25 cellular contexts compared by ENCODE assay signal in the genomic region with DNA sequence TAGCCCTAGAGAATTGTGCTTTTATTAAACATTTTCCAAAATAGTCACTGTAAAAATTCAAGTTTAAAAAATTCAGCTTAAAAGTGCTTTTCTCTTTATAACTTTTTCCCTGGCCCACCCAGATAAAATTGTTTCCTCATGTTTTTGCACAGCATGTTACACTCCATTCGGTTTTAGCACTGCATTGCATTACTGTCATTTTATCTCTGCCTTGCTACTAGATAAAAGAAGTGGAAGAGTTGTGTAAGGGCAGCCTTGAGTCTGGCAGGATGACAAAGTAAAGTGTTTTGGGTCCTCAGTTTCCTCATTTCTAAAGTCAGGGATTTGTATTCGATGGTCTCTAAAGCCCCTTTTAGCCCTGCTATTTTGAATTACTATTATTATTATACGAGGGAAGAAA.
"Had no signal": no experiment of that assay in that cellular context is flagged by ENCODE, and none has a peak within 500 bp of the region (broad histone marks: within the 10 kb centered on the region; RNA-seq: fewer than 3 reads in every experiment).

No MANE protein-coding gene starts in this region.

- H3K9me3 Mint-ChIP-seq: activated CD4-positive, alpha-beta memory T cell treated with anti-CD3 and anti-CD28 coated beads, Interleukin-2, amount 10 ng/mL, durations not matched to agents 7 days and 5 days; activated naive CD8-positive, alpha-beta T cell treated with anti-CD3 and anti-CD28 coated beads, Interleukin-2, amount 10 ng/mL, durations not matched to agents 7 days and 5 days; T-cell had no signal

- H3K4me1 Mint-ChIP-seq: activated CD4-positive, alpha-beta memory T cell treated with anti-CD3 and anti-CD28 coated beads, Interleukin-2, amount 10 ng/mL, durations not matched to agents 7 days and 5 days had no signal

- DNase-seq: activated CD4-positive, alpha-beta memory T cell treated with anti-CD3 and anti-CD28 coated beads, Interleukin-2, amount 10 ng/mL, durations not matched to agents 7 days and 5 days; activated CD4-positive, alpha-beta T cell treated with anti-CD3 and anti-CD28 coated beads for 48 hours; activated CD4-positive, CD25-positive, alpha-beta regulatory T cell; activated gamma-delta T cell; activated naive CD8-positive, alpha-beta T cell treated with anti-CD3 and anti-CD28 coated beads, Interleukin-2, amount 10 ng/mL, durations not matched to agents 7 days and 5 days; aorta; brain microvascular endothelial cell; erythroblast; heart right ventricle; kidney glomerular epithelial cell; left ventricle myocardium inferior; mammary epithelial cell; midbrain; psoas muscle; right cardiac atrium; SK-N-SH; stimulated activated CD4-positive, alpha-beta T cell treated with anti-CD3 and anti-CD28 coated beads, Interleukin-15, amount 100 ng/mL, for 24 hours; stimulated activated CD4-positive, alpha-beta T cell treated with anti-CD3 and anti-CD28 coated beads, Interleukin-4, amount 100 ng/mL, for 1 hour; T-cell; T-helper 9 cell; upper lobe of left lung had no signal

- H3K4me3 Mint-ChIP-seq: activated CD4-positive, alpha-beta memory T cell treated with anti-CD3 and anti-CD28 coated beads, Interleukin-2, amount 10 ng/mL, durations not matched to agents 7 days and 5 days; activated naive CD8-positive, alpha-beta T cell treated with anti-CD3 and anti-CD28 coated beads, Interleukin-2, amount 10 ng/mL, durations not matched to agents 7 days and 5 days; T-cell had no signal

- H3K27me3 Mint-ChIP-seq: activated CD4-positive, alpha-beta memory T cell treated with anti-CD3 and anti-CD28 coated beads, Interleukin-2, amount 10 ng/mL, durations not matched to agents 7 days and 5 days; activated naive CD8-positive, alpha-beta T cell treated with anti-CD3 and anti-CD28 coated beads, Interleukin-2, amount 10 ng/mL, durations not matched to agents 7 days and 5 days; T-cell had no signal

- H3K27me3 ChIP-seq: brain microvascular endothelial cell, gastroesophageal sphincter, heart right ventricle, upper lobe of left lung had no signal

- H3K4me3 ChIP-seq: coronary artery, gastroesophageal sphincter, heart right ventricle, left ventricle myocardium inferior, psoas muscle, skin epidermis, thoracic aorta, upper lobe of left lung had no signal

- H3K27ac Mint-ChIP-seq: activated CD4-positive, alpha-beta memory T cell treated with anti-CD3 and anti-CD28 coated beads, Interleukin-2, amount 10 ng/mL, durations not matched to agents 7 days and 5 days; activated naive CD8-positive, alpha-beta T cell treated with anti-CD3 and anti-CD28 coated beads, Interleukin-2, amount 10 ng/mL, durations not matched to agents 7 days and 5 days had no signal

- H3K9me3 ChIP-seq: gastroesophageal sphincter, heart right ventricle, left ventricle myocardium inferior, psoas muscle, SK-N-SH, thoracic aorta, upper lobe of left lung had no signal

- ATAC-seq: gastroesophageal sphincter, heart right ventricle, psoas muscle, right cardiac atrium, T-cell had no signal

- H3K9ac ChIP-seq: SK-N-SH had no signal

- H3K4me2 ChIP-seq: SK-N-SH had no signal

- H3K27ac ChIP-seq: brain microvascular endothelial cell, coronary artery, gastroesophageal sphincter, heart right ventricle, left ventricle myocardium inferior, psoas muscle, skin epidermis, thoracic aorta, upper lobe of left lung had no signal

- H3K4me1 ChIP-seq: gastroesophageal sphincter, psoas muscle, upper lobe of left lung had no signal
